In genomic region chr1:62481681-62482080, GRCh38 we compare ENCODE assay signal across 24 cellular contexts.
"Had no signal": no experiment of that assay in that cellular context is flagged by ENCODE, and none has a peak within 500 bp of the region (broad histone marks: within the 10 kb centered on the region; RNA-seq: fewer than 3 reads in every experiment).

No MANE protein-coding gene starts in this region.

- H3K4me3 ChIP-seq: breast epithelium, esophagus muscularis mucosa, left ventricle myocardium inferior, lung, mucosa of descending colon, right lobe of liver, skin epidermis, testis, transverse colon had no signal

- H3K4me1 ChIP-seq: breast epithelium, esophagus muscularis mucosa, left ventricle myocardium inferior, right lobe of liver, testis, transverse colon had no signal

- ATAC-seq: activated CD8-positive, alpha-beta T cell treated with anti-CD3 and anti-CD28 coated beads for 36 hours; activated T-cell treated with anti-CD3 and anti-CD28 coated beads, Interleukin-2, amount 50 U/mL, for 4 hours; activated T-helper 17 cell treated with anti-CD3 and anti-CD28 coated beads, Interleukin-2, amount 50 U/mL, for 72 hours; mucosa of descending colon; natural killer cell treated with Interleukin-12 subunit alpha and Interleukin-12 subunit beta and Interleukin-15 and Interleukin-18, amount 100 ng/mL, for 72 hours; right lobe of liver; stimulated activated naive CD8-positive, alpha-beta T cell treated with anti-CD3 and anti-CD28 coated beads, Interleukin-15, Interleukin-2, amounts not matched to agents 100 U/mL and 50 U/mL, for 24 hours; T-helper 17 cell had no signal

- DNase-seq: activated CD4-positive, alpha-beta T cell treated with anti-CD3 and anti-CD28 coated beads for 1 hour; activated CD4-positive, alpha-beta T cell treated with anti-CD3 and anti-CD28 coated beads, Interleukin-2, amount 50 U/mL, for 1 hour; activated CD8-positive, alpha-beta T cell treated with anti-CD3 and anti-CD28 coated beads for 36 hours; activated gamma-delta T cell treated with Interleukin-2 at 50 U/mL for 16 hours; activated naive CD4-positive, alpha-beta T cell treated with anti-CD3 and anti-CD28 coated beads, Interleukin-2, amount 50 U/mL, for 16 hours; activated T-cell treated with anti-CD3 and anti-CD28 coated beads, Interleukin-2, amount 50 U/mL, for 4 hours; central memory CD4-positive, alpha-beta T cell; endodermal cell; islet precursor cell; left ventricle myocardium inferior; mucosa of descending colon; right lobe of liver; stimulated activated CD4-positive, alpha-beta T cell treated with anti-CD3 and anti-CD28 coated beads, Interleukin-12 subunit alpha, Interleukin-12 subunit beta, amount 100 ng/mL, for 4 hours; stimulated activated CD4-positive, alpha-beta T cell treated with anti-CD3 and anti-CD28 coated beads, Interleukin-4, amount 100 ng/mL, for 1 hour; stimulated activated naive CD8-positive, alpha-beta T cell treated with anti-CD3 and anti-CD28 coated beads, Interleukin-15, Interleukin-2, amounts not matched to agents 100 U/mL and 50 U/mL, for 24 hours; T-helper 17 cell; testis; transverse colon had no signal

- H3K9me3 ChIP-seq: breast epithelium, esophagus muscularis mucosa, left ventricle myocardium inferior, mucosa of descending colon, right lobe of liver, testis, transverse colon had no signal

- H3K27me3 ChIP-seq: breast epithelium, esophagus muscularis mucosa, right lobe of liver, testis, transverse colon had no signal

- H3K27ac ChIP-seq: breast epithelium, esophagus muscularis mucosa, left ventricle myocardium inferior, right lobe of liver, skin epidermis, testis, transverse colon had no signal
